8 cellular contexts compared by ENCODE assay signal in the genomic region with DNA sequence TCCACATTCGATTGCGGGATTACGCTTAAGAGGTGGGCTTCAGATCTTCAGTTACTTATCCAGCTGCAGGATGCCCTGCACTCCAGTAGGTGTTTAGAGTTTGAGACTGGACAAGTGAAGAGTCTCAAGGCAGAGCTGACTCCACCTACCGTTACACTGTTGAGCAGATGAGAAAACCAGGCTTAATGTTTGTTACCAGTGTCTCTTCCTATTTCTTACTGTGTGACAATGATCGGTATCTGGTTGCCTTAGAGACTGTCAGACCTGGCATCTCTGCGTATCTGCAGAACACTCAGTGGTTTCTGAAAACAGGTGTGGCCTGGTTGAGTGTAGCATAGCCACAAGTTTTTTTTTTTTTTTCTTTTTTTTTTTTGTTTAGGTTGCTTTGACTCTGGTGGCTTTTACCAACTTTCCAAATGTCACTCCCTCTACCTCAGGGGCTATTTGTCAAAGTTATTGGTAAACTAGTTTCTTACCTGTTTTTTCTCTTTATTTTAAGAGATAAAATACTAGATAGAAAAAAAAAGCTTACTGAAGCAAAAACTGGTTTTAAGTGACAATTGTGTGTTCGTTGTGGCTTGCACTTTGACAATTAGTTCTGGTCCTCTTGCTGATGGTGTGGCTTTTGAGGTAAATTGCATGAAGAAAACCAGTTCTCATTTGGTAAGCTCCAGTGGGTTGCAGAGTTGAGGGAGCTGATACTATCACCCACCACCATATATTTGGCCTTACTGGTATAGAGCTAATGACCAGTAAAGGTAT.
A peak's percentile ranks its signal among the peaks of the same experiment; 100 is the strongest.
DNase-seq lines count a peak whose midpoint lies in the region; ATAC-seq and TF ChIP-seq lines count a peak whose summit lies in the region.

No MANE protein-coding gene starts in this region.

- no peak overlapping the region for H2BK15ac ChIP-seq in mesenchymal stem cell (ENCODE audit: low read depth, poor library complexity, severe bottlenecking)

- no peak overlapping the region for H3K4me2 ChIP-seq in mesenchymal stem cell (ENCODE audit: low read length, poor library complexity, severe bottlenecking)

- H3K4me1 ChIP-seq in mesenchymal stem cell (ENCODE audit: control insufficient read depth, insufficient read depth, low read depth, low read length) = peaks cover 3% of the 10 kb centered on the region

- H3K79me1 ChIP-seq in mesenchymal stem cell (replicated peaks; ENCODE audit: low read length, poor library complexity, severe bottlenecking) = no peaks in the 10 kb centered on the region

- POLR2A ChIA-PET in activated CD8-positive, alpha-beta T cell treated with anti-CD3 and anti-CD28 coated beads, Interleukin-2, amount 10 ng/mL, durations not matched to agents 7 days and 5 days (lab: Charles Lee) = interaction anchor here (0.6 to 8.5 kb wide), 42 partner anchors 8 to 542 kb away, joined by 3 to 184 read pairs (median 6); no protein-coding TSS in a partner anchor

- peak overlapping the region; percentile 89 for H3K4me3 Mint-ChIP-seq in activated CD8-positive, alpha-beta T cell treated with anti-CD3 and anti-CD28 coated beads, Interleukin-2, amount 10 ng/mL, durations not matched to agents 7 days and 5 days

- H2BK120ac ChIP-seq in mesenchymal stem cell (ENCODE audit: low read depth, low read length) = no peak overlapping the region

- H3K27me3 Mint-ChIP-seq in activated CD8-positive, alpha-beta T cell treated with anti-CD3 and anti-CD28 coated beads, Interleukin-2, amount 10 ng/mL, durations not matched to agents 7 days and 5 days (ENCODE audit: low read depth) = no peaks in the 10 kb centered on the region

- no peak overlapping the region for H2BK12ac ChIP-seq in mesenchymal stem cell (ENCODE audit: low read length in 2 of 2)

- no peak overlapping the region for H4K91ac ChIP-seq in mesenchymal stem cell (ENCODE audit: low read length)

- H3K27ac ChIP-seq in skin epidermis (peak overlapping the region in 16 of 21 experiments; percentile 4 to 90 (median 63)), dorsolateral prefrontal cortex (no peak overlapping the region), mesenchymal stem cell (ENCODE audit: low read length, poor library complexity, severe bottlenecking) (no peak overlapping the region)

- H3K27me3 ChIP-seq in dorsolateral prefrontal cortex = peaks cover 0 to 4% (median 0%) of the 10 kb centered on the region in 45 donors
- H3K27me3 ChIP-seq in mesenchymal stem cell (ENCODE audit: control insufficient read depth in 1 of 2, insufficient read depth in 1 of 2, low read length in 2 of 2) = no peaks in the 10 kb centered on the region

- H3K4ac ChIP-seq in mesenchymal stem cell (ENCODE audit: low read depth in 1 of 2, low read length in 2 of 2) = no peak overlapping the region

- H3K9me3 Mint-ChIP-seq in activated CD8-positive, alpha-beta T cell treated with anti-CD3 and anti-CD28 coated beads, Interleukin-2, amount 10 ng/mL, durations not matched to agents 7 days and 5 days (ENCODE audit: insufficient read depth) = no peaks in the 10 kb centered on the region

- H2AK5ac ChIP-seq in mesenchymal stem cell (ENCODE audit: low read length, severe bottlenecking) = no peak overlapping the region

- no peak overlapping the region for H4K8ac ChIP-seq in mesenchymal stem cell (ENCODE audit: low read length)

- intact Hi-C loops in dorsolateral prefrontal cortex (cut with DNase I) = no loop called here

- no peak overlapping the region for H3K14ac ChIP-seq in mesenchymal stem cell (ENCODE audit: low read length in 2 of 2)

- WGBS in mesenchymal stem cell = 100% methylated on average over 7 of the region's 7 CpGs

- H3K36me3 Mint-ChIP-seq in activated CD8-positive, alpha-beta T cell treated with anti-CD3 and anti-CD28 coated beads, Interleukin-2, amount 10 ng/mL, durations not matched to agents 7 days and 5 days (ENCODE audit: low read depth) = peaks cover 18% of the 10 kb centered on the region

- H3K23ac ChIP-seq in mesenchymal stem cell (ENCODE audit: low read length in 2 of 2) = no peak overlapping the region

- no peak for TF ChIP-seq CTCF in dorsolateral prefrontal cortex (IDR thresholded peaks at IDR 0.05 in 54 of 56, conservative IDR thresholded peaks at IDR 0.05 in 2 of 56; ENCODE audit: low read depth in 1 of 56, partially characterized antibody in 56 of 56)

- no peak overlapping the region for H2AFZ ChIP-seq in mesenchymal stem cell (ENCODE audit: low read depth, low read length)

- H3K4me1 Mint-ChIP-seq in activated CD8-positive, alpha-beta T cell treated with anti-CD3 and anti-CD28 coated beads, Interleukin-2, amount 10 ng/mL, durations not matched to agents 7 days and 5 days (ENCODE audit: low read depth) = peaks cover 79% of the 10 kb centered on the region

- no peak overlapping the region for H3K18ac ChIP-seq in mesenchymal stem cell (ENCODE audit: low read depth in 1 of 2, low read length in 2 of 2)

- ATAC-seq in GM19397 (IDR thresholded peaks at IDR 0.05; ENCODE audit: unreplicated experiment) (peak; percentile 80), HG03439 (IDR thresholded peaks at IDR 0.05; ENCODE audit: unreplicated experiment) (peak; percentile 69)
- ATAC-seq in activated CD8-positive, alpha-beta T cell treated with anti-CD3 and anti-CD28 coated beads, Interleukin-2, amount 10 ng/mL, durations not matched to agents 7 days and 5 days = peak; percentile 90

- H3K9ac ChIP-seq in mesenchymal stem cell (ENCODE audit: low read length) = no peak overlapping the region

- H3K9me3 ChIP-seq in mesenchymal stem cell (ENCODE audit: control insufficient read depth, low read length) = no peaks in the 10 kb centered on the region

- peak overlapping the region; percentile 96 for H3K27ac Mint-ChIP-seq in activated CD8-positive, alpha-beta T cell treated with anti-CD3 and anti-CD28 coated beads, Interleukin-2, amount 10 ng/mL, durations not matched to agents 7 days and 5 days

- H2BK5ac ChIP-seq in mesenchymal stem cell (ENCODE audit: low read depth, low read length, poor library complexity, severe bottlenecking) = no peak overlapping the region

- peak; percentile 18 for DNase-seq in COR-L47 (lab: John Stamatoyannopoulos, UW)
- DNase-seq in activated CD8-positive, alpha-beta T cell treated with anti-CD3 and anti-CD28 coated beads, Interleukin-2, amount 10 ng/mL, durations not matched to agents 7 days and 5 days = peak; percentile 90
- no peak for DNase-seq in dorsolateral prefrontal cortex
- DNase-seq in mesenchymal stem cell = no peak
- DNase-seq in dedifferentiated amniotic fluid mesenchymal stem cell (ENCODE audit: extremely low spot score) = no peak

- no peaks in the 10 kb centered on the region for H3K36me3 ChIP-seq in mesenchymal stem cell (ENCODE audit: control insufficient read depth in 1 of 2, insufficient read depth in 2 of 2, low read depth in 1 of 2, low read length in 2 of 2)

- H3K4me3 ChIP-seq in skin epidermis = peak overlapping the region in 1 of 7 experiments; percentile 8
- H3K4me3 ChIP-seq in dorsolateral prefrontal cortex = no peak overlapping the region
- H3K4me3 ChIP-seq in mesenchymal stem cell (ENCODE audit: insufficient read depth in 1 of 2, low read depth in 1 of 2, low read length in 2 of 2) = no peak overlapping the region

- CTCF ChIA-PET in activated CD8-positive, alpha-beta T cell treated with anti-CD3 and anti-CD28 coated beads, Interleukin-2, amount 10 ng/mL, durations not matched to agents 7 days and 5 days (lab: Charles Lee) = interaction anchor here (0.6 to 4.7 kb wide), 25 partner anchors 8 to 528 kb away, joined by 3 to 125 read pairs (median 3); no protein-coding TSS in a partner anchor

Comparison
In these comparisons a context has a peak if more than half of its experiments do, and no peak if none do; other contexts are left out.
1. DNase-seq: peak in COR-L47 (single experiment) and activated CD8-positive, alpha-beta T cell treated with anti-CD3 and anti-CD28 coated beads, Interleukin-2, amount 10 ng/mL, durations not matched to agents 7 days and 5 days (single experiment); none in dorsolateral prefrontal cortex (0 of 10), mesenchymal stem cell (single experiment) and dedifferentiated amniotic fluid mesenchymal stem cell (single experiment).
2. H3K27ac ChIP-seq: peak in skin epidermis (16 of 21); none in dorsolateral prefrontal cortex (0 of 59) and mesenchymal stem cell (single experiment).
3. Peak in every context shown above with its lines, with median percentiles within 50 percentile points of each other: ATAC-seq.